15 cellular contexts compared by ENCODE assay signal in the genomic region with DNA sequence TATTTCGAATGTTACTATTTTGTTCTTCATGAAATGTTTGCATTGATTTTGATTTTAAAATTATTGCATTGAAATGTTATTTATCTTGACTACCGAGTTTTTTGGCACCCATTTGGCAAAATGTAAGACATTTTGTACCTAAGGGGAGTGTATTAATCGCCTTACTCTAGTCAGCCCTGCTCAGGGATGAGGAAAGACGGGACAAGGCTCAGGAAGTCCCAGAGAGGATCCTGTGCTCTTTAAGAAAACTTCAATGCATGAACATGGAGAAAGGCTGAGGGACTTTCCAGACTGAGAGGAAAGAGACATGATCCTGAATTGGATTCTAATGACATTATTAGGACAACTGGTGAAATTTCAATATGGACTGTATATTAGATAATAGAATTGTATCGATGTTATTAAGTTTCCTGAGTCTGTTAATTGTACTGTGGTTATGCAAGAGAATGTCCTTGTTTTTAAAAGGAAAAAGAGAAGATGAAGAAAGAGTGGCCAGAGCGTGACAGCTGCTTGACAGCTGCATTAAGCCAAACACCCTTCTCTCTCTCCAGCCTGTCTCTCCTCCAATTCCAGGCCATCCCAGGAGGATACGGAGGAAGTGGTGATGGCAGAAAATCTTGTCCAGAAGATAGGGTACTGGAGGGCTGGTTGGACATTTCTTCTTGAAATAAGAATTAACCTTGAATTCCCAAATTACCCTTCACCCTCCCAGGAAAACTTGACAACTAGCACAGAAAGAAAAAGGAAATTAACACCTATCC.
DNase-seq lines count a peak whose midpoint lies in the region; ATAC-seq, FAIRE-seq and TF ChIP-seq lines count a peak whose summit lies in the region.
"Had no signal": no experiment of that assay in that cellular context is flagged by ENCODE, and none has a peak within 500 bp of the region (broad histone marks: within the 10 kb centered on the region; RNA-seq: fewer than 3 reads in every experiment).

No MANE protein-coding gene starts in this region.

- TF ChIP-seq CTCF in lower lobe of right lung (IDR thresholded peaks at IDR 0.05) = no peak
- TF ChIP-seq CTCF in brain microvascular endothelial cell (IDR thresholded peaks at IDR 0.05; ENCODE audit: low read depth, low read length, missing control alignments) = no peak

- H3K36me3 ChIP-seq in esophagus (ENCODE audit: control insufficient read depth in 2 of 2, insufficient read depth in 2 of 2, low read length in 1 of 2) (no peaks in the 10 kb centered on the region), lower lobe of right lung (no peaks in the 10 kb centered on the region), brain microvascular endothelial cell (replicated peaks) (no peaks in the 10 kb centered on the region)

- peak; percentile 28 for FAIRE-seq in HTR-8/SVneo (lab: Jason Lieb, UNC)
- FAIRE-seq: H1 had no signal

- intact Hi-C loops in lower lobe of right lung (cut with DNase I) = no loop called here

- no peaks in the 10 kb centered on the region for H3K36me3 Mint-ChIP-seq in activated naive CD8-positive, alpha-beta T cell treated with anti-CD3 and anti-CD28 coated beads, Interleukin-2, amount 50 U/mL, for 24 hours (ENCODE audit: low read depth)
- H3K36me3 Mint-ChIP-seq: naive thymus-derived CD4-positive, alpha-beta T cell had no signal

- H3K27me3 Mint-ChIP-seq in activated naive CD8-positive, alpha-beta T cell treated with anti-CD3 and anti-CD28 coated beads, Interleukin-2, amount 50 U/mL, for 24 hours = peaks cover 5% of the 10 kb centered on the region

- no peak overlapping the region for H3K4me3 Mint-ChIP-seq in activated naive CD8-positive, alpha-beta T cell treated with anti-CD3 and anti-CD28 coated beads, Interleukin-2, amount 50 U/mL, for 24 hours
- H3K4me3 Mint-ChIP-seq: naive thymus-derived CD4-positive, alpha-beta T cell; T-helper 1 cell treated with Interleukin-12 subunit alpha and Interleukin-12 subunit beta and Interleukin-4 antibody, amounts not matched to agents 30 μg/mL and 1 μg/mL, for 36 hours had no signal

- H3K4me3 ChIP-seq in esophagus (ENCODE audit: low read depth in 1 of 2, low read length in 2 of 2) (no peak overlapping the region), lower lobe of right lung (no peak overlapping the region), brain microvascular endothelial cell (ENCODE audit: low read depth, low read length) (no peak overlapping the region)
- H3K4me3 ChIP-seq: dorsolateral prefrontal cortex had no signal

- no peaks in the 10 kb centered on the region for H3K9me3 Mint-ChIP-seq in activated naive CD8-positive, alpha-beta T cell treated with anti-CD3 and anti-CD28 coated beads, Interleukin-2, amount 50 U/mL, for 24 hours
- H3K9me3 Mint-ChIP-seq: naive thymus-derived CD4-positive, alpha-beta T cell; T-helper 1 cell treated with Interleukin-12 subunit alpha and Interleukin-12 subunit beta and Interleukin-4 antibody, amounts not matched to agents 30 μg/mL and 1 μg/mL, for 36 hours had no signal

- 42 to 54% methylated on average over 7 of the region's 7 CpGs for WGBS in esophagus, 2 donors

- in situ Hi-C loops in brain microvascular endothelial cell (cut with HindIII; ENCODE audit: low pct_ligation_motif_present, low sequenced_read_pairs) = no loop called here

- no peak for DNase-seq in HTR-8/SVneo (ENCODE audit: insufficient read length, low spot score)
- DNase-seq in lower lobe of right lung = no peak
- peak; percentile 11 for DNase-seq in stromal cell of bone marrow (ENCODE audit: low read depth)
- DNase-seq in activated naive CD8-positive, alpha-beta T cell treated with anti-CD3 and anti-CD28 coated beads, Interleukin-2, amount 50 U/mL, for 24 hours = no peak
- no peak for DNase-seq in retina
- DNase-seq in brain microvascular endothelial cell = no peak
- DNase-seq: activated naive CD4-positive, alpha-beta T cell treated with Interleukin-2 at 50 U/mL for 16 hours; dorsolateral prefrontal cortex; naive thymus-derived CD4-positive, alpha-beta T cell; NCI-H1930; stimulated activated CD8-positive, alpha-beta memory T cell treated with anti-CD3 and anti-CD28 coated beads, Interleukin-4, amount 100 ng/mL, for 48 hours had no signal

- peaks cover 0 to 2% of the 10 kb centered on the region in 2 donors for H3K9me3 ChIP-seq in esophagus (ENCODE audit: control insufficient read depth in 2 of 2, insufficient read depth in 1 of 2, low read depth in 1 of 2, low read length in 1 of 2)
- H3K9me3 ChIP-seq in lower lobe of right lung = no peaks in the 10 kb centered on the region

- peak overlapping the region; percentile 24 to 47 for H3K27ac ChIP-seq in esophagus (ENCODE audit: low read depth in 2 of 2, low read length in 1 of 2)
- H3K27ac ChIP-seq in lower lobe of right lung = peak overlapping the region; percentile 68
- no peak overlapping the region for H3K27ac ChIP-seq in brain microvascular endothelial cell

- ATAC-seq in lower lobe of right lung (peak; percentile 38 to 42), HG03196 (IDR thresholded peaks at IDR 0.05; ENCODE audit: unreplicated experiment) (no peak)
- ATAC-seq in activated naive CD8-positive, alpha-beta T cell treated with anti-CD3 and anti-CD28 coated beads, Interleukin-2, amount 50 U/mL, for 24 hours = no peak
- ATAC-seq: naive thymus-derived CD4-positive, alpha-beta T cell had no signal

- H3K27me3 ChIP-seq in esophagus (ENCODE audit: control insufficient read depth in 1 of 2, insufficient read depth in 2 of 2, low read length in 2 of 2) = no peaks in the 10 kb centered on the region
- no peaks in the 10 kb centered on the region for H3K27me3 ChIP-seq in lower lobe of right lung (ENCODE audit: low read depth)
- H3K27me3 ChIP-seq in brain microvascular endothelial cell (replicated peaks) = peaks cover 17% of the 10 kb centered on the region
- H3K27me3 ChIP-seq: dorsolateral prefrontal cortex had no signal

- peaks cover 17% of the 10 kb centered on the region for H3K4me1 Mint-ChIP-seq in activated naive CD8-positive, alpha-beta T cell treated with anti-CD3 and anti-CD28 coated beads, Interleukin-2, amount 50 U/mL, for 24 hours

- no peak overlapping the region for H3K27ac Mint-ChIP-seq in activated naive CD8-positive, alpha-beta T cell treated with anti-CD3 and anti-CD28 coated beads, Interleukin-2, amount 50 U/mL, for 24 hours
- H3K27ac Mint-ChIP-seq: naive thymus-derived CD4-positive, alpha-beta T cell; T-helper 1 cell treated with Interleukin-12 subunit alpha and Interleukin-12 subunit beta and Interleukin-4 antibody, amounts not matched to agents 30 μg/mL and 1 μg/mL, for 36 hours had no signal

- H3K4me1 ChIP-seq in esophagus (ENCODE audit: control insufficient read depth in 2 of 2, insufficient read depth in 2 of 2, low read length in 1 of 2) (peaks cover 0 to 7% of the 10 kb centered on the region in 2 donors), lower lobe of right lung (peaks cover 31% of the 10 kb centered on the region)

Comparison
In these comparisons a context has a peak if more than half of its experiments do, and no peak if none do; other contexts are left out.
1. ATAC-seq: peak in lower lobe of right lung (2 of 2); none in HG03196 (single experiment) and activated naive CD8-positive, alpha-beta T cell treated with anti-CD3 and anti-CD28 coated beads, Interleukin-2, amount 50 U/mL, for 24 hours (single experiment).